8 cellular contexts compared by ENCODE assay signal in genomic region chr3:120780977-120781376, GRCh38. TPM values are rescaled to one million over a fixed set of nuclear protein-coding genes. Genes with fewer than 3 reads are reported as not detected.
DNase-seq lines count a peak whose midpoint lies in the region; ATAC-seq and TF ChIP-seq lines count a peak whose summit lies in the region.

No MANE protein-coding gene starts in this region.

- no peaks in the 10 kb centered on the region for H3K27me3 Mint-ChIP-seq in Calu3 (ENCODE audit: unreplicated experiment)
- H3K27me3 Mint-ChIP-seq in immature natural killer cell (ENCODE audit: low read depth in 3 of 3), result peaks cover 0 to 2% (median 0%) of the 10 kb centered on the region in 3 donors

- CTCF ChIA-PET in Calu3 (lab: Charles Lee), result no interaction called here

- no peaks in the 10 kb centered on the region for H3K36me3 Mint-ChIP-seq in Calu3 (ENCODE audit: insufficient read depth, unreplicated experiment)
- H3K36me3 Mint-ChIP-seq in immature natural killer cell, result peaks cover 6 to 21% (median 9%) of the 10 kb centered on the region in 3 donors

- H3K4me1 Mint-ChIP-seq in Calu3 (ENCODE audit: low read depth, unreplicated experiment), result no peaks in the 10 kb centered on the region
- peaks cover 0 to 4% of the 10 kb centered on the region in 2 donors for H3K4me1 Mint-ChIP-seq in immature natural killer cell

- H3K9me3 Mint-ChIP-seq in Calu3 (ENCODE audit: low read depth, unreplicated experiment) (no peaks in the 10 kb centered on the region), immature natural killer cell (no peaks in the 10 kb centered on the region)

- DNase-seq in NCI-H460 (ENCODE audit: extremely low read depth, low read depth), result peak; percentile 46
- peak; percentile 78 to 97 for DNase-seq in lung microvascular endothelial cell (ENCODE audit: low read depth in 2 of 2)
- DNase-seq in Calu3, result no peak
- no peak for DNase-seq in T-helper 2 cell
- no peak for DNase-seq in NCI-H510A treated with DMSO at 0.1 percent for 48 hours (lab: John Stamatoyannopoulos, UW)
- no peak for DNase-seq in immature natural killer cell

- no peak overlapping the region for H3K4me3 Mint-ChIP-seq in Calu3 (ENCODE audit: low read depth, unreplicated experiment)
- H3K4me3 Mint-ChIP-seq in immature natural killer cell, result no peak overlapping the region

- H3K27ac Mint-ChIP-seq in Calu3 (ENCODE audit: unreplicated experiment) (no peak overlapping the region), immature natural killer cell (no peak overlapping the region)

- no TSS peak for BruUV-seq in Calu3 (replicated peaks; lab: Mats Ljungman, UMichigan)

- ATAC-seq in GM18511 (IDR thresholded peaks at IDR 0.05; ENCODE audit: unreplicated experiment) (peak; percentile 91), HG02610 (IDR thresholded peaks at IDR 0.05; ENCODE audit: unreplicated experiment) (peak; percentile 59)

- intact Hi-C loops in Calu3 (cut with micrococcal nuclease; ENCODE audit: unreplicated experiment), result no loop called here

- TF ChIP-seq CTCF in Calu3 (IDR thresholded peaks at IDR 0.05; ENCODE audit: unreplicated experiment), result no peak

RNA-seq across cellular contexts. Expression of gene GTF2E1, which starts 38.4 kb away (rescaled TPM):
- total RNA-seq in NCI-H460 (2014; rRNA removed; shearing (Covaris generic)), result 16.9 and 19.1 TPM in 2 replicates
- 7.1 and 8.7 TPM in 2 replicates for polyA plus RNA-seq in NCI-H460 (2014; cell fraction: nucleus; rRNA removed)
- total RNA-seq in lung microvascular endothelial cell, result 22.0 and 29.8 TPM in 2 replicates
- 22.9 and 26.1 TPM in 2 replicates for total RNA-seq in Calu3 (2022)
- 10 to 100 TPM in 2 of 3 donors, 1 to 10 TPM in 1; 10.0 to 15.9 (median 11.0) TPM for polyA plus RNA-seq in immature natural killer cell

RNA-seq across cellular contexts. Expression of gene RABL3, which starts 38.7 kb away (rescaled TPM):
- 15.1 and 21.2 TPM in 2 replicates for total RNA-seq in NCI-H460 (2014; rRNA removed; shearing (Covaris generic))
- 7.0 and 7.8 TPM in 2 replicates for polyA plus RNA-seq in NCI-H460 (2014; cell fraction: nucleus; rRNA removed)
- total RNA-seq in lung microvascular endothelial cell (6.7 and 6.8 TPM in 2 replicates), Calu3 (2022) (14.6 and 16.9 TPM in 2 replicates)
- polyA plus RNA-seq in immature natural killer cell, result 10 to 100 TPM; 19.8 to 26.4 (median 26.1) TPM

Comparison
In these comparisons a context has a peak if more than half of its experiments do, and no peak if none do; other contexts are left out.
1. DNase-seq: peak in NCI-H460 (single experiment) and lung microvascular endothelial cell (2 of 2); none in Calu3 (single experiment), T-helper 2 cell (0 of 5), NCI-H510A treated with DMSO at 0.1 percent for 48 hours (single experiment) and immature natural killer cell (0 of 3).